Comparison of ENCODE assay signal across 17 cellular contexts in the genomic region with DNA sequence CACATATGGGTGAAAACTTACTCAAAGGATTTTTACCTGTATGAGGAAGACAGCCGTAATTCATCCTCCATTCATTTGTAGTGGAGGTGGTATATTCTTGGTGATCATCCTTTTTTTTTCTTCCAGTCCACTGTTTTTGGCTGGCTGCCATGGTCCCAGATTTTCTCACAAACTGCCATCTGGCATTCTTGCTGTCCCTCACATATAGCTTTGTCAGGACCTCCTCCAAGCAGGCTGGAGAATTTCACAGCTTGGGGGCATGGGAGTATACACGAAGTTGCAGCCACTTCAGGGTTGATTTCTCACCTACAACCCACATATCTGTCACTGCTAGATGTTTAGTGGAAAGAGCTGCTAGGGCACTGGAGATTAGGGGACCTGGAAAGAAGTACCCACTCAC.
DNase-seq lines count a peak whose midpoint lies in the region; TF ChIP-seq lines count a peak whose summit lies in the region.
"Had no signal": no experiment of that assay in that cellular context is flagged by ENCODE, and none has a peak within 500 bp of the region (broad histone marks: within the 10 kb centered on the region; RNA-seq: fewer than 3 reads in every experiment).

No MANE protein-coding gene starts in this region.

- no peak for TF ChIP-seq EP300 in sigmoid colon (IDR thresholded peaks at IDR 0.05)

- no peaks in the 10 kb centered on the region for H3K36me3 ChIP-seq in sigmoid colon
- H3K36me3 ChIP-seq: Peyer's patch, SJSA1 had no signal

- no peaks in the 10 kb centered on the region for H3K27me3 ChIP-seq in sigmoid colon
- H3K27me3 ChIP-seq: Peyer's patch, SJSA1 had no signal

- 45 to 47% methylated on average over 2 of the region's 2 CpGs for WGBS in sigmoid colon, 2 donors

- DNase-seq in NCI-H2171 treated with DMSO at 0.1 percent for 48 hours (lab: John Stamatoyannopoulos, UW) (peak; percentile 3), NCI-H2171 (lab: John Stamatoyannopoulos, UW) (no peak), NCI-H748 (lab: John Stamatoyannopoulos, UW; ENCODE audit: unreplicated experiment) (peak; percentile 68), cerebellum (ENCODE audit: low spot score) (peak; percentile 38), sigmoid colon (peak; percentile 58), globus pallidus (ENCODE audit: low spot score) (no peak), NOMO-1 treated with DMSO at 0.1 percent for 48 hours (lab: John Stamatoyannopoulos, UW; ENCODE audit: unreplicated experiment) (no peak)
- no peak for DNase-seq in activated naive CD4-positive, alpha-beta T cell treated with anti-CD3 and anti-CD28 coated beads, Interleukin-2, amount 50 U/mL, for 16 hours
- DNase-seq: DMS53, H9, Karpas-422, NCI-H1417 treated with DMSO at 0.1 percent for 48 hours, NCI-H187 treated with DMSO at 0.1 percent for 48 hours, NCI-H510A, Peyer's patch, SW 1271 had no signal

- TF ChIP-seq POLR2A in sigmoid colon (IDR thresholded peaks at IDR 0.05), result no peak

- H3K27ac ChIP-seq in sigmoid colon, result no peak overlapping the region
- H3K27ac ChIP-seq: Peyer's patch, SJSA1 had no signal

- TF ChIP-seq CTCF in sigmoid colon (IDR thresholded peaks at IDR 0.05), result no peak

- H3K9me3 ChIP-seq in sigmoid colon, result no peaks in the 10 kb centered on the region
- H3K9me3 ChIP-seq: Peyer's patch, SJSA1 had no signal

- intact Hi-C loops in sigmoid colon (cut with DNase I), result no loop called here

- no peak overlapping the region for H3K4me3 ChIP-seq in sigmoid colon
- H3K4me3 ChIP-seq: Peyer's patch, SJSA1 had no signal

- H3K4me1 ChIP-seq in sigmoid colon, result no peaks in the 10 kb centered on the region
- H3K4me1 ChIP-seq: Peyer's patch, SJSA1 had no signal

Comparison
In these comparisons a context has a peak if more than half of its experiments do, and no peak if none do; other contexts are left out.
1. DNase-seq: peak in NCI-H2171 treated with DMSO at 0.1 percent for 48 hours (single experiment), NCI-H748 (single experiment), cerebellum (single experiment) and sigmoid colon (single experiment); none in NCI-H2171 (single experiment), activated naive CD4-positive, alpha-beta T cell treated with anti-CD3 and anti-CD28 coated beads, Interleukin-2, amount 50 U/mL, for 16 hours (single experiment), globus pallidus (single experiment) and NOMO-1 treated with DMSO at 0.1 percent for 48 hours (single experiment).